In genomic region chr15:65653341-65653740, GRCh38 we compare ENCODE assay signal across 20 cellular contexts. TPM values are rescaled to one million over a fixed set of nuclear protein-coding genes. Genes with fewer than 3 reads are reported as not detected.
A peak's percentile ranks its signal among the peaks of the same experiment; 100 is the strongest.
DNase-seq lines count a peak whose midpoint lies in the region; ATAC-seq, FAIRE-seq and TF ChIP-seq lines count a peak whose summit lies in the region.
"Had no signal": no experiment of that assay in that cellular context is flagged by ENCODE, and none has a peak within 500 bp of the region (broad histone marks: within the 10 kb centered on the region; RNA-seq: fewer than 3 reads in every experiment).

No MANE protein-coding gene starts in this region.

- POLR2A ChIA-PET in GM12878 (lab: Charles Lee), result interaction anchor here (0.6 to 0.7 kb wide), 4 partner anchors 83 to 426 kb away, joined by 3 to 4 read pairs (median 3); no protein-coding TSS in a partner anchor

- H3K27me3 ChIP-seq in GM12878 (replicated peaks in 1 of 2; ENCODE audit: control insufficient read depth in 2 of 2, insufficient read depth in 2 of 2, low read length in 1 of 2) (no peaks in the 10 kb centered on the region), foreskin keratinocyte (no peaks in the 10 kb centered on the region), neuronal stem cell (ENCODE audit: control insufficient read depth in 3 of 3, insufficient read depth in 3 of 3, low read depth in 1 of 3, low read length in 3 of 3) (no peaks in the 10 kb centered on the region)

- peaks cover 23% of the 10 kb centered on the region for H3K36me3 Mint-ChIP-seq in osteocyte (ENCODE audit: unreplicated experiment)
- H3K36me3 Mint-ChIP-seq: WTC11 had no signal

- H3K14ac ChIP-seq in neuronal stem cell (ENCODE audit: low read length), result no peak overlapping the region

- no peak for FAIRE-seq in GM12878 (lab: Jason Lieb, UNC)

- H2BK5ac ChIP-seq in neuronal stem cell (ENCODE audit: low read length), result no peak overlapping the region

- H4K91ac ChIP-seq in neuronal stem cell (ENCODE audit: low read depth, low read length, poor library complexity), result no peak overlapping the region

- SMC1A ChIA-PET in GM12878 (lab: Charles Lee; ENCODE audit: uncharacterized antibody, unreplicated experiment), result interaction anchor here (0.7 to 1.7 kb wide), 5 partner anchors 10 to 665 kb away, joined by 3 to 6 read pairs (median 4); no protein-coding TSS in a partner anchor

- H3K79me1 ChIP-seq in neuronal stem cell (ENCODE audit: low read depth, low read length), result no peaks in the 10 kb centered on the region

- H3K4ac ChIP-seq in neuronal stem cell (ENCODE audit: low read length), result no peak overlapping the region

- no peak overlapping the region for H3K27ac Mint-ChIP-seq in osteocyte (ENCODE audit: unreplicated experiment)
- H3K27ac Mint-ChIP-seq: stimulated activated naive CD8-positive, alpha-beta T cell treated with anti-CD3 and anti-CD28 coated beads, Interleukin-15, Interleukin-2, amounts not matched to agents 100 ng/mL and 50 ng/mL, for 24 hours; WTC11 had no signal

- H3K36me3 ChIP-seq in GM12878 (ENCODE audit: control insufficient read depth in 2 of 2, insufficient read depth in 2 of 2, low read length in 1 of 2) (peaks cover 2 to 37% of the 10 kb centered on the region in 2 experiments; a peak in 3 of 4 replicates), neuronal stem cell (replicated peaks in 1 of 2; ENCODE audit: control insufficient read depth in 2 of 2, insufficient read depth in 2 of 2, low read length in 2 of 2) (peaks cover 0 to 14% of the 10 kb centered on the region in 2 donors)

- H3K9me3 ChIP-seq in GM12878 (replicated peaks; ENCODE audit: control insufficient read depth, insufficient read depth, low read length), result no peaks in the 10 kb centered on the region
- no peaks in the 10 kb centered on the region for H3K9me3 ChIP-seq in neuronal stem cell (replicated peaks in 1 of 2; ENCODE audit: control insufficient read depth in 2 of 2, insufficient read depth in 1 of 2, low read depth in 1 of 2, low read length in 2 of 2)

- intact Hi-C loops in GM12878 (cut with micrococcal nuclease; ENCODE audit: unreplicated experiment), result no loop called here

- H3K23ac ChIP-seq in neuronal stem cell (ENCODE audit: low read depth, low read length, poor library complexity), result no peak overlapping the region

- TF ChIP-seq CTCF in GM12878 (IDR thresholded peaks at IDR 0.05 in 2 of 3, conservative IDR thresholded peaks at IDR 0.05 in 1 of 3; ENCODE audit: control insufficient read depth in 2 of 3, extremely low read depth in 1 of 3, insufficient read depth in 1 of 3, low read depth in 3 of 3, low read length in 3 of 3) (no peak), foreskin keratinocyte (conservative IDR thresholded peaks at IDR 0.05) (no peak), coronary artery (IDR thresholded peaks at IDR 0.05) (no peak), osteocyte (IDR thresholded peaks at IDR 0.05) (no peak)

- H3K27me3 Mint-ChIP-seq in osteocyte (ENCODE audit: unreplicated experiment), result no peaks in the 10 kb centered on the region
- H3K27me3 Mint-ChIP-seq: stimulated activated naive CD8-positive, alpha-beta T cell treated with anti-CD3 and anti-CD28 coated beads, Interleukin-15, Interleukin-2, amounts not matched to agents 100 ng/mL and 50 ng/mL, for 24 hours had no signal

- ATAC-seq in GM12878, result no peak
- peak; percentile 57 for ATAC-seq in foreskin keratinocyte
- ATAC-seq: HCT116, WTC11 had no signal

- H2BK12ac ChIP-seq in neuronal stem cell (ENCODE audit: low read length), result no peak overlapping the region

- H2AFZ ChIP-seq in GM12878 (ENCODE audit: control insufficient read depth, low read depth, low read length) (no peak overlapping the region), neuronal stem cell (ENCODE audit: low read length) (no peak overlapping the region)
- H2AFZ ChIP-seq: PC-9 had no signal

- no peaks in the 10 kb centered on the region for H3K9me3 Mint-ChIP-seq in osteocyte (ENCODE audit: unreplicated experiment)
- H3K9me3 Mint-ChIP-seq: stimulated activated naive CD8-positive, alpha-beta T cell treated with anti-CD3 and anti-CD28 coated beads, Interleukin-15, Interleukin-2, amounts not matched to agents 100 ng/mL and 50 ng/mL, for 24 hours; WTC11 had no signal

- CTCF ChIA-PET in GM12878 (lab: Yijun Ruan, JAX), result interaction anchor here (1.0 to 1.6 kb wide), 3 partner anchors 9 to 184 kb away, joined by 3 to 5 read pairs (median 3); no protein-coding TSS in a partner anchor

- RAD21 ChIA-PET in GM12878 (lab: Charles Lee; ENCODE audit: unreplicated experiment), result interaction anchor here (0.5 kb wide), 1 partner anchor 634 kb away, joined by 3 read pairs; no protein-coding TSS in a partner anchor

- no peak overlapping the region for H2AK5ac ChIP-seq in neuronal stem cell (ENCODE audit: low read depth, low read length)

- H3K4me3 Mint-ChIP-seq in osteocyte (ENCODE audit: unreplicated experiment), result no peak overlapping the region
- H3K4me3 Mint-ChIP-seq: stimulated activated naive CD8-positive, alpha-beta T cell treated with anti-CD3 and anti-CD28 coated beads, Interleukin-15, Interleukin-2, amounts not matched to agents 100 ng/mL and 50 ng/mL, for 24 hours; WTC11 had no signal

- TSS peak; percentile 5 for BruUV-seq in GM12878 (replicated peaks; lab: Mats Ljungman, UMichigan)

- no peaks in the 10 kb centered on the region for H3K79me2 ChIP-seq in GM12878 (ENCODE audit: control insufficient read depth, insufficient read depth, low read length)

- H3K4me2 ChIP-seq in GM12878 (ENCODE audit: control insufficient read depth, insufficient read depth) (no peak overlapping the region), neuronal stem cell (ENCODE audit: insufficient read depth, low read length, poor library complexity, severe bottlenecking) (no peak overlapping the region)
- H3K4me2 ChIP-seq: PC-9 had no signal

- peak; percentile 10 for DNase-seq in ACHN
- DNase-seq in HT1080 (ENCODE audit: low read depth), result peak; percentile 61
- DNase-seq in GM12878 (ENCODE audit: low read depth, low spot score), result no peak
- DNase-seq in foreskin keratinocyte, result no peak
- no peak for DNase-seq in neuronal stem cell (ENCODE audit: low spot score)
- no peak for DNase-seq in activated CD4-positive, alpha-beta T cell treated with anti-CD3 and anti-CD28 coated beads for 4 hours
- no peak for DNase-seq in coronary artery (ENCODE audit: low spot score)
- no peak for DNase-seq in osteocyte (ENCODE audit: extremely low spot score, unreplicated experiment)
- DNase-seq: cortex of kidney, DMS 273 treated with DMSO at 0.1 percent for 48 hours, Karpas-422, mesendoderm, NCI-H1694, NCI-H510A treated with DMSO at 0.1 percent for 48 hours, T-helper 1 cell had no signal

- no peaks in the 10 kb centered on the region for H4K20me1 ChIP-seq in GM12878 (ENCODE audit: control insufficient read depth, insufficient read depth)

- no peak for TF ChIP-seq EP300 in GM12878 (IDR thresholded peaks at IDR 0.05; ENCODE audit: borderline replicate concordance in 1 of 2, control insufficient read depth in 1 of 2, low read depth in 2 of 2, low read length in 2 of 2)

- H2BK15ac ChIP-seq in neuronal stem cell (ENCODE audit: low read length), result no peak overlapping the region

- no peak overlapping the region for H3K27ac ChIP-seq in GM12878 (ENCODE audit: control insufficient read depth, insufficient read depth)
- peak overlapping the region; percentile 50 for H3K27ac ChIP-seq in foreskin keratinocyte
- no peak overlapping the region for H3K27ac ChIP-seq in neuronal stem cell (replicated peaks; ENCODE audit: low read length)
- no peak overlapping the region for H3K27ac ChIP-seq in coronary artery
- H3K27ac ChIP-seq: PC-9, skin epidermis had no signal

- H3K9ac ChIP-seq in GM12878 (ENCODE audit: control insufficient read depth, insufficient read depth, low read length) (no peak overlapping the region), neuronal stem cell (ENCODE audit: low read depth, low read length, poor library complexity) (no peak overlapping the region)

- TF ChIP-seq RAD21 in GM12878 (IDR thresholded peaks at IDR 0.05; ENCODE audit: insufficient read depth, low read depth, low read length), result no peak

- no peak overlapping the region for H3K18ac ChIP-seq in neuronal stem cell (ENCODE audit: low read length)

- no peak overlapping the region for H4K8ac ChIP-seq in neuronal stem cell (ENCODE audit: low read depth, low read length)

- H3K4me3 ChIP-seq in GM12878, result no peak overlapping the region
- no peak overlapping the region for H3K4me3 ChIP-seq in neuronal stem cell (ENCODE audit: low read length in 2 of 2)
- no peak overlapping the region for H3K4me3 ChIP-seq in coronary artery
- H3K4me3 ChIP-seq: PC-9, skin epidermis had no signal

- peaks cover 9% of the 10 kb centered on the region for H3K4me1 ChIP-seq in GM12878 (ENCODE audit: control insufficient read depth, insufficient read depth, low read length)
- H3K4me1 ChIP-seq in foreskin keratinocyte, result peaks cover 31% of the 10 kb centered on the region
- peaks cover 0 to 3% of the 10 kb centered on the region in 2 donors for H3K4me1 ChIP-seq in neuronal stem cell (ENCODE audit: control insufficient read depth in 2 of 2, insufficient read depth in 1 of 2, low read depth in 1 of 2, low read length in 2 of 2)

- peaks cover 22% of the 10 kb centered on the region for H3K4me1 Mint-ChIP-seq in osteocyte (ENCODE audit: unreplicated experiment)

- TF ChIP-seq POLR2A in GM12878 (IDR thresholded peaks at IDR 0.05; ENCODE audit: low read depth, low read length), result no peak

- no peak overlapping the region for H2BK120ac ChIP-seq in neuronal stem cell (ENCODE audit: low read depth, low read length)

- in situ Hi-C loops in ACHN (cut with HindIII; ENCODE audit: low pct_ligation_motif_present, low pct_unique_long_range_greater_than_20kb, low sequenced_read_pairs) (no loop called here), GM12878 (cut with MboI) (no loop called here)

RNA-seq across cellular contexts. Expression of gene SLC24A1, which starts 31.6 kb away (rescaled TPM):
- 10.1 and 11.5 TPM in 2 replicates for total RNA-seq in HT1080 (2014; rRNA removed; shearing (Covaris generic))
- polyA plus RNA-seq in HT1080 (2015; cell fraction: cytosol; rRNA removed), result 9.8 and 15.4 TPM in 2 replicates
- 11.2 and 11.6 TPM in 2 replicates for polyA plus RNA-seq in HT1080 (2015; cell fraction: nucleus; rRNA removed)
- 19.8 and 23.8 TPM in 2 replicates for total RNA-seq in GM12878 (2013; cell fraction: nucleolus; rRNA removed)
- total RNA-seq in GM12878 (2014; rRNA removed) (2.9 and 3.3 TPM in 2 replicates), GM12878 (2014; rRNA removed; fragmentation: Illumina TruSeq; extraction: Trizol) (2.8 and 3.3 TPM in 2 replicates), GM12878 (2021) (4.5 and 5.8 TPM in 2 replicates), foreskin keratinocyte (6.5 and 7.5 TPM in 2 replicates), osteocyte (14.8 and 17.2 TPM in 2 replicates)
- 4.9 TPM for polyA plus RNA-seq in GM12878 (2011; ENCODE audit: low read depth)
- polyA plus RNA-seq in GM12878 (2011; rRNA removed) (3.9 and 4.4 TPM in 2 replicates), GM12878 (2014; fragmentation: Illumina TruSeq; extraction: Trizol) (4.3 and 4.9 TPM in 2 replicates), GM12878 (2014; fragmentation: Nextera tagmentation; extraction: Ambion mirVana) (1 to 10 TPM; 1.4 to 2.3 TPM), GM12878 (2014; rRNA removed) (2.8 and 4.7 TPM in 2 replicates), GM12878 (2016; fragmentation: Nextera tagmentation; extraction: Ambion mirVana) (1 to 10 TPM; 1.7 to 3.2 TPM), foreskin keratinocyte (2.5 and 2.6 TPM in 2 replicates)
- polyA plus RNA-seq in GM12878 (2011; cell fraction: cytosol; rRNA removed), result 3.2 and 4.5 TPM in 2 replicates
- 3.9 and 5.7 TPM in 2 replicates for polyA plus RNA-seq in GM12878 (2011; cell fraction: nucleus; rRNA removed)
- 7.3 and 7.7 TPM in 2 replicates for polyA plus RNA-seq in GM12878 (2012)
- 5.7 and 6.4 TPM in 2 replicates for polyA minus RNA-seq in GM12878 (2011; rRNA and poly(A)+ RNA removed)
- polyA minus RNA-seq in GM12878 (2011; cell fraction: cytosol; rRNA and poly(A)+ RNA removed), result 1.5 and 1.8 TPM in 2 replicates
- polyA minus RNA-seq in GM12878 (2011; cell fraction: nucleus; rRNA and poly(A)+ RNA removed), result 5.2 and 8.6 TPM in 2 replicates
- 4.8 TPM for polyA plus RNA-seq in neuronal stem cell (2013, experiment 1 of 2)
- 4.6 TPM for polyA plus RNA-seq in neuronal stem cell (2013, experiment 2 of 2)

RNA-seq across cellular contexts. Expression of gene INTS14, which starts 42.4 kb away (rescaled TPM):
- total RNA-seq in HT1080 (2014; rRNA removed; shearing (Covaris generic)), result 34.1 and 46.5 TPM in 2 replicates
- polyA plus RNA-seq in HT1080 (2015; cell fraction: cytosol; rRNA removed), result 59.0 and 66.8 TPM in 2 replicates
- polyA plus RNA-seq in HT1080 (2015; cell fraction: nucleus; rRNA removed), result 72.5 and 85.8 TPM in 2 replicates
- total RNA-seq in GM12878 (2013; cell fraction: nucleolus; rRNA removed), result 108 and 123 TPM in 2 replicates
- total RNA-seq in GM12878 (2014; rRNA removed) (36.8 and 39.3 TPM in 2 replicates), GM12878 (2014; rRNA removed; fragmentation: Illumina TruSeq; extraction: Trizol) (39.4 and 40.4 TPM in 2 replicates), GM12878 (2021) (40.7 and 42.0 TPM in 2 replicates), foreskin keratinocyte (35.8 and 40.5 TPM in 2 replicates), osteocyte (33.6 and 33.9 TPM in 2 replicates)
- 26.2 TPM for polyA plus RNA-seq in GM12878 (2011; ENCODE audit: low read depth)
- polyA plus RNA-seq in GM12878 (2011; rRNA removed) (76.9 and 93.4 TPM in 2 replicates), GM12878 (2014; fragmentation: Illumina TruSeq; extraction: Trizol) (53.7 and 68.1 TPM in 2 replicates), GM12878 (2014; fragmentation: Nextera tagmentation; extraction: Ambion mirVana) (10 to 100 TPM; 39.4 to 41.9 TPM), GM12878 (2014; rRNA removed) (47.5 and 53.4 TPM in 2 replicates), GM12878 (2016; fragmentation: Nextera tagmentation; extraction: Ambion mirVana) (10 to 100 TPM; 69.3 to 74.4 TPM), foreskin keratinocyte (21.9 and 27.2 TPM in 2 replicates)
- 55.4 and 58.2 TPM in 2 replicates for polyA plus RNA-seq in GM12878 (2011; cell fraction: cytosol; rRNA removed)
- 48.6 and 54.8 TPM in 2 replicates for polyA plus RNA-seq in GM12878 (2011; cell fraction: nucleus; rRNA removed)
- 24.6 and 28.8 TPM in 2 replicates for polyA plus RNA-seq in GM12878 (2012)
- polyA minus RNA-seq in GM12878 (2011; rRNA and poly(A)+ RNA removed), result 57.6 and 79.1 TPM in 2 replicates
- 19.1 and 27.4 TPM in 2 replicates for polyA minus RNA-seq in GM12878 (2011; cell fraction: cytosol; rRNA and poly(A)+ RNA removed)
- 35.9 and 74.2 TPM in 2 replicates for polyA minus RNA-seq in GM12878 (2011; cell fraction: nucleus; rRNA and poly(A)+ RNA removed)
- 34.5 TPM for polyA plus RNA-seq in neuronal stem cell (2013, experiment 1 of 2)
- 33.6 TPM for polyA plus RNA-seq in neuronal stem cell (2013, experiment 2 of 2)

Comparison
In these comparisons a context has a peak if more than half of its experiments do, and no peak if none do; other contexts are left out.
1. DNase-seq: peak in ACHN (single experiment) and HT1080 (single experiment); none in GM12878 (single experiment), foreskin keratinocyte (0 of 2), neuronal stem cell (single experiment), activated CD4-positive, alpha-beta T cell treated with anti-CD3 and anti-CD28 coated beads for 4 hours (0 of 2), coronary artery (single experiment) and osteocyte (single experiment).